ENCODE assay signal across 20 cellular contexts in genomic region chr15:71197620-71198019, GRCh38.
"Had no signal": no experiment of that assay in that cellular context is flagged by ENCODE, and none has a peak within 500 bp of the region (broad histone marks: within the 10 kb centered on the region; RNA-seq: fewer than 3 reads in every experiment).

No MANE protein-coding gene starts in this region.

- H3K4me3 ChIP-seq: lower lobe of right lung, right atrium auricular region, right lobe of liver, smooth muscle cell, tibial nerve, uterus had no signal

- H3K4me2 ChIP-seq: smooth muscle cell had no signal

- ATAC-seq: lower lobe of right lung; naive thymus-derived CD8-positive, alpha-beta T cell; right lobe of liver; stimulated activated memory B cell treated with anti-CD40 and anti-IgM and Interleukin-4, amounts not matched to agents 10 μg/mL and 1 μg/mL and 100 μg/mL, for 72 hours; stimulated activated naive CD8-positive, alpha-beta T cell treated with anti-CD3 and anti-CD28 coated beads, Interleukin-15, amount 100 ng/mL, for 72 hours had no signal

- H3K4me1 ChIP-seq: tibial nerve, uterus had no signal

- H3K27me3 ChIP-seq: neutrophil, right atrium auricular region, right lobe of liver, tibial nerve, uterus had no signal

- H3K36me3 ChIP-seq: lower lobe of right lung, neutrophil, right atrium auricular region, right lobe of liver, tibial nerve, uterus had no signal

- H3K27ac ChIP-seq: lower lobe of right lung, neutrophil, right lobe of liver, tibial nerve, uterus had no signal

- DNase-seq: hypothalamus; immature natural killer cell; lower lobe of right lung; mammary epithelial cell; naive thymus-derived CD8-positive, alpha-beta T cell; occipital lobe; right lobe of liver; stimulated activated CD4-positive, alpha-beta T cell treated with anti-CD3 and anti-CD28 coated beads, Interleukin-1b, Interleukin-23, amount 100 ng/mL, for 48 hours; stimulated activated CD4-positive, alpha-beta T cell treated with anti-CD3 and anti-CD28 coated beads, Interleukin-2, amount 100 ng/mL, for 48 hours; stimulated activated CD4-positive, alpha-beta T cell treated with anti-CD3 and anti-CD28 coated beads, Interleukin-4, amount 100 ng/mL, for 4 hours; stimulated activated CD8-positive, alpha-beta memory T cell treated with anti-CD3 and anti-CD28 coated beads, Interleukin-4, amount 100 ng/mL, for 48 hours; stimulated activated naive CD4-positive, alpha-beta T cell treated with Interleukin-2 at 50 U/mL for 16 hours; stimulated activated naive CD8-positive, alpha-beta T cell treated with anti-CD3 and anti-CD28 coated beads, Interleukin-15, amount 100 ng/mL, for 72 hours; substantia nigra; uterus had no signal

- H3K9me3 ChIP-seq: lower lobe of right lung, neutrophil, right atrium auricular region, right lobe of liver, tibial nerve, uterus had no signal
